26 cellular contexts compared by ENCODE assay signal in genomic region chr5:55327281-55327680, GRCh38. TPM values are rescaled to one million over a fixed set of nuclear protein-coding genes. Genes with fewer than 3 reads are reported as not detected.
DNase-seq lines count a peak whose midpoint lies in the region; ATAC-seq and TF ChIP-seq lines count a peak whose summit lies in the region.
"Had no signal": no experiment of that assay in that cellular context is flagged by ENCODE, and none has a peak within 500 bp of the region (broad histone marks: within the 10 kb centered on the region; RNA-seq: fewer than 3 reads in every experiment).

No MANE protein-coding gene starts in this region.

- H2AFZ ChIP-seq in osteoblast (ENCODE audit: low read length) = no peak overlapping the region

- peak overlapping the region; percentile 59 for H3K27ac Mint-ChIP-seq in activated CD4-positive, alpha-beta T cell treated with anti-CD3 and anti-CD28 coated beads, Interleukin-2, amount 10 ng/mL, durations not matched to agents 24 days and 14 days
- peak overlapping the region; percentile 2 for H3K27ac Mint-ChIP-seq in activated naive CD8-positive, alpha-beta T cell treated with anti-CD3 and anti-CD28 coated beads, Interleukin-2, amount 50 U/mL, for 24 hours
- H3K27ac Mint-ChIP-seq: B cell had no signal

- peaks cover 34% of the 10 kb centered on the region for H3K79me2 ChIP-seq in osteoblast (ENCODE audit: insufficient read depth, low read length)

- H3K4me1 ChIP-seq in osteoblast (ENCODE audit: insufficient read depth, low read length) (no peaks in the 10 kb centered on the region), A673 (ENCODE audit: insufficient read depth, low read length, poor library complexity, severe bottlenecking) (no peaks in the 10 kb centered on the region)
- H3K4me1 ChIP-seq: breast epithelium, Caco-2, HAP-1, prostate gland had no signal

- POLR2A ChIA-PET in A673 (lab: Charles Lee; ENCODE audit: low non-redundant PET) = no interaction called here

- H3K36me3 ChIP-seq in osteoblast (ENCODE audit: insufficient read depth, low read length) (peaks cover 12% of the 10 kb centered on the region), A673 (ENCODE audit: insufficient read depth, low read length, poor library complexity, severe bottlenecking) (peaks cover 35% of the 10 kb centered on the region)
- H3K36me3 ChIP-seq: breast epithelium had no signal

- H3K4me3 ChIP-seq in osteoblast (ENCODE audit: insufficient read depth, low read length) = no peak overlapping the region
- H3K4me3 ChIP-seq in A673 (ENCODE audit: low read depth, low read length, poor library complexity, severe bottlenecking) = no peak overlapping the region
- H3K4me3 ChIP-seq: breast epithelium, gastroesophageal sphincter, HAP-1, mucosa of descending colon, prostate gland, upper lobe of left lung had no signal

- no TSS peak for BruUV-seq in A673 (replicated peaks; lab: Mats Ljungman, UMichigan)

- H3K27ac ChIP-seq in osteoblast (ENCODE audit: low read depth, low read length) = no peak overlapping the region
- no peak overlapping the region for H3K27ac ChIP-seq in A673 (ENCODE audit: low read depth, low read length, poor library complexity, severe bottlenecking)
- H3K27ac ChIP-seq: gastroesophageal sphincter, KMS-11, prostate gland, upper lobe of left lung had no signal

- CTCF ChIA-PET in A673 (lab: Charles Lee) = no interaction called here

- no peak overlapping the region for H3K4me2 ChIP-seq in osteoblast (ENCODE audit: insufficient read depth, low read length)
- H3K4me2 ChIP-seq: KMS-11 had no signal

- H3K4me1 Mint-ChIP-seq in activated CD4-positive, alpha-beta T cell treated with anti-CD3 and anti-CD28 coated beads, Interleukin-2, amount 10 ng/mL, durations not matched to agents 24 days and 14 days = peaks cover 25% of the 10 kb centered on the region
- H3K4me1 Mint-ChIP-seq in activated naive CD8-positive, alpha-beta T cell treated with anti-CD3 and anti-CD28 coated beads, Interleukin-2, amount 50 U/mL, for 24 hours = peaks cover 23% of the 10 kb centered on the region

- H3K27me3 ChIP-seq in osteoblast (ENCODE audit: insufficient read depth, low read length) = no peaks in the 10 kb centered on the region
- H3K27me3 ChIP-seq in A673 (replicated peaks; ENCODE audit: insufficient read depth, low read depth, low read length, poor library complexity) = no peaks in the 10 kb centered on the region
- H3K27me3 ChIP-seq: breast epithelium, gastroesophageal sphincter, upper lobe of left lung had no signal

- no peaks in the 10 kb centered on the region for H3K27me3 Mint-ChIP-seq in activated CD4-positive, alpha-beta T cell treated with anti-CD3 and anti-CD28 coated beads, Interleukin-2, amount 10 ng/mL, durations not matched to agents 24 days and 14 days
- no peaks in the 10 kb centered on the region for H3K27me3 Mint-ChIP-seq in activated naive CD8-positive, alpha-beta T cell treated with anti-CD3 and anti-CD28 coated beads, Interleukin-2, amount 50 U/mL, for 24 hours
- H3K27me3 Mint-ChIP-seq: B cell had no signal

- intact Hi-C loops in activated CD4-positive, alpha-beta T cell treated with anti-CD3 and anti-CD28 coated beads, Interleukin-2, amount 10 ng/mL, durations not matched to agents 24 days and 14 days (cut with micrococcal nuclease) = no loop called here
- intact Hi-C loops in A673 (cut with micrococcal nuclease; ENCODE audit: unreplicated experiment) = no loop called here

- peaks cover 53% of the 10 kb centered on the region for H3K36me3 Mint-ChIP-seq in activated CD4-positive, alpha-beta T cell treated with anti-CD3 and anti-CD28 coated beads, Interleukin-2, amount 10 ng/mL, durations not matched to agents 24 days and 14 days (ENCODE audit: low read depth)
- H3K36me3 Mint-ChIP-seq in activated naive CD8-positive, alpha-beta T cell treated with anti-CD3 and anti-CD28 coated beads, Interleukin-2, amount 50 U/mL, for 24 hours (ENCODE audit: low read depth) = peaks cover 51% of the 10 kb centered on the region

- no peak for DNase-seq in activated CD4-positive, alpha-beta T cell treated with anti-CD3 and anti-CD28 coated beads, Interleukin-2, amount 10 ng/mL, durations not matched to agents 24 days and 14 days
- DNase-seq in activated CD4-positive, alpha-beta T cell treated with anti-CD3 and anti-CD28 coated beads for 4 hours = no peak
- no peak for DNase-seq in activated naive CD8-positive, alpha-beta T cell treated with anti-CD3 and anti-CD28 coated beads, Interleukin-2, amount 50 U/mL, for 24 hours
- DNase-seq in osteoblast (ENCODE audit: insufficient read length, low spot score, missing footprints) (peak; percentile 35), activated gamma-delta T cell (lab: John Stamatoyannopoulos, UW) (no peak), A673 (ENCODE audit: low spot score) (no peak)
- DNase-seq: activated effector memory CD4-positive, alpha-beta T cell treated with Interleukin-2 at 50 U/mL for 16 hours; Caco-2; DMS79; effector memory CD4-positive, alpha-beta T cell; hypothalamus; mucosa of descending colon; NCI-H510A; PC-3; stimulated activated CD8-positive, alpha-beta memory T cell treated with anti-CD3 and anti-CD28 coated beads, Interleukin-4, amount 100 ng/mL, for 48 hours; upper lobe of left lung had no signal

- peak overlapping the region; percentile 47 for H3K4me3 Mint-ChIP-seq in activated CD4-positive, alpha-beta T cell treated with anti-CD3 and anti-CD28 coated beads, Interleukin-2, amount 10 ng/mL, durations not matched to agents 24 days and 14 days
- no peak overlapping the region for H3K4me3 Mint-ChIP-seq in activated naive CD8-positive, alpha-beta T cell treated with anti-CD3 and anti-CD28 coated beads, Interleukin-2, amount 50 U/mL, for 24 hours
- H3K4me3 Mint-ChIP-seq: B cell had no signal

- peak; percentile 44 for ATAC-seq in GM18498 (IDR thresholded peaks at IDR 0.05; ENCODE audit: unreplicated experiment)
- no peak for ATAC-seq in activated naive CD8-positive, alpha-beta T cell treated with anti-CD3 and anti-CD28 coated beads, Interleukin-2, amount 50 U/mL, for 24 hours
- no peak for ATAC-seq in GM19023 (IDR thresholded peaks at IDR 0.05; ENCODE audit: unreplicated experiment)
- ATAC-seq: esophagus mucosa, gastroesophageal sphincter, mucosa of descending colon, PC-3, Right ventricle myocardium inferior had no signal

- H4K20me1 ChIP-seq in osteoblast (ENCODE audit: insufficient read depth, low read length) = no peaks in the 10 kb centered on the region

- H3K9me3 Mint-ChIP-seq in activated CD4-positive, alpha-beta T cell treated with anti-CD3 and anti-CD28 coated beads, Interleukin-2, amount 10 ng/mL, durations not matched to agents 24 days and 14 days = no peaks in the 10 kb centered on the region
- H3K9me3 Mint-ChIP-seq in activated naive CD8-positive, alpha-beta T cell treated with anti-CD3 and anti-CD28 coated beads, Interleukin-2, amount 50 U/mL, for 24 hours = no peaks in the 10 kb centered on the region

- H3K9me3 ChIP-seq in osteoblast (ENCODE audit: low read depth, low read length) = no peaks in the 10 kb centered on the region
- no peaks in the 10 kb centered on the region for H3K9me3 ChIP-seq in A673 (ENCODE audit: low read depth, low read length, poor library complexity, severe bottlenecking)
- H3K9me3 ChIP-seq: breast epithelium, Caco-2, gastroesophageal sphincter, HAP-1, mucosa of descending colon, prostate gland, upper lobe of left lung had no signal

- TF ChIP-seq CTCF in osteoblast (IDR thresholded peaks at IDR 0.05; ENCODE audit: extremely low read depth, low read depth, low read length) (no peak), A673 (conservative IDR thresholded peaks at IDR 0.05; ENCODE audit: low read depth, low read length) (no peak)

RNA-seq across cellular contexts. Expression of gene MTREX, which starts 19.5 kb away (rescaled TPM):
- 123 and 128 TPM in 2 replicates for total RNA-seq in activated CD4-positive, alpha-beta T cell treated with anti-CD3 and anti-CD28 coated beads, Interleukin-2, amount 10 ng/mL, durations not matched to agents 24 days and 14 days
- total RNA-seq in osteoblast = 63.6 and 73.8 TPM in 2 replicates
- 135 and 139 TPM in 2 replicates for total RNA-seq in A673 (2021)

RNA-seq across cellular contexts. Expression of gene DHX29, which starts 19.8 kb away (rescaled TPM):
- 18.0 and 18.2 TPM in 2 replicates for total RNA-seq in activated CD4-positive, alpha-beta T cell treated with anti-CD3 and anti-CD28 coated beads, Interleukin-2, amount 10 ng/mL, durations not matched to agents 24 days and 14 days
- total RNA-seq in osteoblast = 36.8 and 38.4 TPM in 2 replicates
- total RNA-seq in A673 (2021) = 28.6 and 30.3 TPM in 2 replicates
